In the genomic region with DNA sequence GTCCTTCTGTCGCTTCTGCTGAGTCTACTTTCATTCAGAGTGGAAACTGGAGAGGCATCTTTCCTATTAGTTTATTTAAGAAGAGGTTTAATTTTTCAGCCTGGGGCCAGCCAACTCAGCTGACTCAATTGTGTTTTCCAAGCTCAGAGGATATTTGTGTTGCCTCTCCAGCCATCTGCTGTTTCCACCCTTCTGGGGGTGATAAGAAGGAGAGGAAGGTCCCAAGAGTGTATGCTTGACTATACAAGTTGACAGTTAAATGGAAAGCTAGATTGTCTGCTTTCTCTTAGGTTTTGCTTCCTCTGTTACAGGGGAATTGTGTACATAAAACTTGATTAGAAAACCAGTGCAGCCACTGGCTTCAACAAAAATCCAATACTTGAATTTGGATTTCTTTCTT, we compare ENCODE assay signal across 15 cellular contexts. TPM values are rescaled to one million over a fixed set of nuclear protein-coding genes. Genes with fewer than 3 reads are reported as not detected.
DNase-seq lines count a peak whose midpoint lies in the region; ATAC-seq and TF ChIP-seq lines count a peak whose summit lies in the region.
"Had no signal": no experiment of that assay in that cellular context is flagged by ENCODE, and none has a peak within 500 bp of the region (broad histone marks: within the 10 kb centered on the region; RNA-seq: fewer than 3 reads in every experiment).

No MANE protein-coding gene starts in this region.

- H3K79me1 ChIP-seq in mesenchymal stem cell (replicated peaks; ENCODE audit: low read length, poor library complexity, severe bottlenecking) = peaks cover 27% of the 10 kb centered on the region

- no peak overlapping the region for H4K8ac ChIP-seq in mesenchymal stem cell (ENCODE audit: low read length)

- H2BK5ac ChIP-seq in mesenchymal stem cell (ENCODE audit: low read depth, low read length, poor library complexity, severe bottlenecking) = no peak overlapping the region

- H3K4me2 ChIP-seq in KMS-11 (peak overlapping the region; percentile 55), mesenchymal stem cell (ENCODE audit: low read length, poor library complexity, severe bottlenecking) (no peak overlapping the region)
- H3K4me2 ChIP-seq: smooth muscle cell had no signal

- DNase-seq in CD4-positive, alpha-beta T cell = no peak
- DNase-seq in activated CD8-positive, alpha-beta T cell treated with anti-CD3 and anti-CD28 coated beads for 36 hours = no peak
- DNase-seq in mesenchymal stem cell (no peak), thyroid gland (no peak), NCI-H2081 treated with DMSO at 0.1 percent for 48 hours (lab: John Stamatoyannopoulos, UW) (no peak), Right ventricle myocardium superior (no peak)
- DNase-seq: activated CD4-positive, alpha-beta T cell treated with anti-CD3 and anti-CD28 coated beads, Interleukin-2, amount 50 U/mL, for 1 hour; caudate nucleus; GM23248; mesendoderm; NCI-H1105; Peyer's patch had no signal

- no peak overlapping the region for H4K91ac ChIP-seq in mesenchymal stem cell (ENCODE audit: low read length)

- H3K27me3 Mint-ChIP-seq in CD4-positive, alpha-beta T cell = no peaks in the 10 kb centered on the region
- H3K27me3 Mint-ChIP-seq in activated CD8-positive, alpha-beta T cell treated with anti-CD3 and anti-CD28 coated beads for 36 hours = no peaks in the 10 kb centered on the region

- peaks cover 79% of the 10 kb centered on the region for H3K36me3 Mint-ChIP-seq in CD4-positive, alpha-beta T cell (ENCODE audit: low read depth)
- H3K36me3 Mint-ChIP-seq in activated CD8-positive, alpha-beta T cell treated with anti-CD3 and anti-CD28 coated beads for 36 hours (ENCODE audit: low read depth) = peaks cover 47% of the 10 kb centered on the region

- no peak for TF ChIP-seq POLR2A in thyroid gland (IDR thresholded peaks at IDR 0.05)

- no peaks in the 10 kb centered on the region for H3K27me3 ChIP-seq in CD4-positive, alpha-beta T cell (ENCODE audit: control insufficient read depth, insufficient read depth, low read length)
- H3K27me3 ChIP-seq in KMS-11 (ENCODE audit: insufficient read depth, low read depth) (no peaks in the 10 kb centered on the region), mesenchymal stem cell (ENCODE audit: control insufficient read depth in 1 of 2, insufficient read depth in 1 of 2, low read length in 2 of 2) (no peaks in the 10 kb centered on the region), thyroid gland (no peaks in the 10 kb centered on the region)
- H3K27me3 ChIP-seq: Peyer's patch had no signal

- no peak overlapping the region for H3K23ac ChIP-seq in mesenchymal stem cell (ENCODE audit: low read length in 2 of 2)

- H2BK15ac ChIP-seq in mesenchymal stem cell (ENCODE audit: low read depth, poor library complexity, severe bottlenecking) = no peak overlapping the region

- H3K4me1 Mint-ChIP-seq in CD4-positive, alpha-beta T cell (ENCODE audit: low read depth) = peaks cover 89% of the 10 kb centered on the region
- H3K4me1 Mint-ChIP-seq in activated CD8-positive, alpha-beta T cell treated with anti-CD3 and anti-CD28 coated beads for 36 hours (ENCODE audit: low read depth) = peaks cover 61% of the 10 kb centered on the region

- H3K14ac ChIP-seq in mesenchymal stem cell (ENCODE audit: low read length in 2 of 2) = no peak overlapping the region

- H3K4me3 Mint-ChIP-seq in CD4-positive, alpha-beta T cell = peak overlapping the region; percentile 96
- peak overlapping the region; percentile 29 for H3K4me3 Mint-ChIP-seq in activated CD8-positive, alpha-beta T cell treated with anti-CD3 and anti-CD28 coated beads for 36 hours

- H3K4me3 ChIP-seq in KMS-11 (IDR thresholded peaks at IDR 0.05; ENCODE audit: insufficient read depth, low read depth, low read length) (no peak overlapping the region), mesenchymal stem cell (ENCODE audit: insufficient read depth in 1 of 2, low read depth in 1 of 2, low read length in 2 of 2) (no peak overlapping the region), thyroid gland (replicated peaks in 1 of 3) (no peak overlapping the region)
- H3K4me3 ChIP-seq: Peyer's patch, smooth muscle cell had no signal

- peaks cover 40% of the 10 kb centered on the region for H3K4me1 ChIP-seq in KMS-11 (ENCODE audit: low read depth, poor library complexity, severe bottlenecking)
- peaks cover 12% of the 10 kb centered on the region for H3K4me1 ChIP-seq in mesenchymal stem cell (ENCODE audit: control insufficient read depth, insufficient read depth, low read depth, low read length)
- peaks cover 46 to 47% of the 10 kb centered on the region in 2 donors for H3K4me1 ChIP-seq in thyroid gland

- no peak overlapping the region for H3K27ac ChIP-seq in CD4-positive, alpha-beta T cell (ENCODE audit: low read depth, low read length)
- H3K27ac ChIP-seq in KMS-11 (no peak overlapping the region), mesenchymal stem cell (ENCODE audit: low read length, poor library complexity, severe bottlenecking) (no peak overlapping the region), thyroid gland (no peak overlapping the region)
- H3K27ac ChIP-seq: GM23248 had no signal

- H2AK5ac ChIP-seq in mesenchymal stem cell (ENCODE audit: low read length, severe bottlenecking) = no peak overlapping the region

- 94% methylated on average over 1 of the region's 1 CpG for WGBS in mesenchymal stem cell
- WGBS in thyroid gland, 2 donors = 83 to 84% methylated on average over 1 of the region's 1 CpG

- H3K36me3 ChIP-seq in KMS-11 (ENCODE audit: insufficient read depth) = no peaks in the 10 kb centered on the region; the same call in 1 of the 2 replicates
- H3K36me3 ChIP-seq in mesenchymal stem cell (ENCODE audit: control insufficient read depth in 1 of 2, insufficient read depth in 2 of 2, low read depth in 1 of 2, low read length in 2 of 2) = peaks cover 6 to 32% of the 10 kb centered on the region in 2 experiments
- H3K36me3 ChIP-seq in thyroid gland = peaks cover 8 to 15% of the 10 kb centered on the region in 2 donors

- intact Hi-C loops in CD4-positive, alpha-beta T cell (cut with DNase I, micrococcal nuclease) = loop anchor here in 1 of 2 experiments (2.0 to 5.0 kb wide), 3 partner anchors 146 to 579 kb away; partner anchors contain the start of genes CSNK2A1 and SNPH
- intact Hi-C loops in activated CD8-positive, alpha-beta T cell treated with anti-CD3 and anti-CD28 coated beads for 36 hours (cut with micrococcal nuclease) = no loop called here
- intact Hi-C loops in thyroid gland (cut with DNase I) = loop anchor here (10.0 kb wide), 1 partner anchor 343 kb away; the partner anchor contains the start of gene NSFL1C
- intact Hi-C loops in Right ventricle myocardium superior (cut with DNase I) = no loop called here

- no peak overlapping the region for H3K18ac ChIP-seq in mesenchymal stem cell (ENCODE audit: low read depth in 1 of 2, low read length in 2 of 2)

- no peak overlapping the region for H3K4ac ChIP-seq in mesenchymal stem cell (ENCODE audit: low read depth in 1 of 2, low read length in 2 of 2)

- CTCF ChIA-PET in CD4-positive, alpha-beta T cell (lab: Charles Lee) = interaction anchor here (1.2 kb wide), 1 partner anchor 13 kb away, joined by 3 read pairs; no protein-coding TSS in a partner anchor
- CTCF ChIA-PET in activated CD8-positive, alpha-beta T cell treated with anti-CD3 and anti-CD28 coated beads for 36 hours (lab: Charles Lee) = interaction anchor here (4.1 kb wide), 1 partner anchor 13 kb away, joined by 22 read pairs; no protein-coding TSS in a partner anchor

- no peak overlapping the region for H2BK120ac ChIP-seq in mesenchymal stem cell (ENCODE audit: low read depth, low read length)

- POLR2A ChIA-PET in CD4-positive, alpha-beta T cell (lab: Charles Lee) = no interaction called here
- POLR2A ChIA-PET in activated CD8-positive, alpha-beta T cell treated with anti-CD3 and anti-CD28 coated beads for 36 hours (lab: Charles Lee) = interaction anchor here (1.3 kb wide), 1 partner anchor 30 kb away, joined by 3 read pairs; no protein-coding TSS in a partner anchor

- no peaks in the 10 kb centered on the region for H3K9me3 ChIP-seq in CD4-positive, alpha-beta T cell (ENCODE audit: control insufficient read depth, low read length)
- H3K9me3 ChIP-seq in mesenchymal stem cell (ENCODE audit: control insufficient read depth, low read length) = no peaks in the 10 kb centered on the region
- no peaks in the 10 kb centered on the region for H3K9me3 ChIP-seq in thyroid gland
- H3K9me3 ChIP-seq: Peyer's patch had no signal

- H3K9ac ChIP-seq in KMS-11 (no peak overlapping the region), mesenchymal stem cell (ENCODE audit: low read length) (peak overlapping the region; percentile 63)
- H3K9ac ChIP-seq: GM23248 had no signal

- TF ChIP-seq CTCF in CD4-positive, alpha-beta T cell (IDR thresholded peaks at IDR 0.05) = no peak
- TF ChIP-seq CTCF in KMS-11 (conservative IDR thresholded peaks at IDR 0.05; ENCODE audit: low read depth, low read length) (no peak), thyroid gland (IDR thresholded peaks at IDR 0.05) (no peak)
- TF ChIP-seq CTCF in activated CD8-positive, alpha-beta T cell treated with anti-CD3 and anti-CD28 coated beads for 36 hours (IDR thresholded peaks at IDR 0.05) = no peak

- H4K20me1 ChIP-seq in KMS-11 (ENCODE audit: insufficient read depth) = 0 out of 2 replicates have a peak, but pooled peaks cover 7% of the 10 kb centered on the region

- peaks cover 64% of the 10 kb centered on the region for H3K79me2 ChIP-seq in KMS-11 (ENCODE audit: insufficient read depth, low read depth)

- peak overlapping the region; percentile 19 for H3K27ac Mint-ChIP-seq in CD4-positive, alpha-beta T cell
- peak overlapping the region; percentile 27 for H3K27ac Mint-ChIP-seq in activated CD8-positive, alpha-beta T cell treated with anti-CD3 and anti-CD28 coated beads for 36 hours

- ATAC-seq in CD4-positive, alpha-beta T cell (ENCODE audit: poor library complexity) = no peak
- no peak for ATAC-seq in activated CD8-positive, alpha-beta T cell treated with anti-CD3 and anti-CD28 coated beads for 36 hours
- no peak for ATAC-seq in GM18498 (IDR thresholded peaks at IDR 0.05; ENCODE audit: unreplicated experiment)
- ATAC-seq in Right ventricle myocardium superior (ENCODE audit: poor library complexity) = no peak

- H2AFZ ChIP-seq in KMS-11 (ENCODE audit: low read depth) = no peak overlapping the region
- no peak overlapping the region for H2AFZ ChIP-seq in mesenchymal stem cell (ENCODE audit: low read depth, low read length)
- H2AFZ ChIP-seq: GM23248 had no signal

- no peaks in the 10 kb centered on the region for H3K9me3 Mint-ChIP-seq in CD4-positive, alpha-beta T cell
- H3K9me3 Mint-ChIP-seq in activated CD8-positive, alpha-beta T cell treated with anti-CD3 and anti-CD28 coated beads for 36 hours = no peaks in the 10 kb centered on the region

- no peak overlapping the region for H2BK12ac ChIP-seq in mesenchymal stem cell (ENCODE audit: low read length in 2 of 2)

RNA-seq across cellular contexts. Expression of gene PSMF1, which starts 3.0 kb away (rescaled TPM):
- total RNA-seq in CD4-positive, alpha-beta T cell = 10 to 100 TPM; 79.9 to 84.2 TPM
- total RNA-seq in activated CD8-positive, alpha-beta T cell treated with anti-CD3 and anti-CD28 coated beads for 36 hours = 100 to 1,000 TPM; 150 to 154 TPM
- 105 TPM for polyA plus RNA-seq in mesenchymal stem cell (2013, experiment 1 of 2)
- 107 TPM for polyA plus RNA-seq in mesenchymal stem cell (2013, experiment 2 of 2)
- 100 to 1,000 TPM in 2 of 4 donors, 10 to 100 TPM in 2; 74.8 to 189 (median 105) TPM for total RNA-seq in thyroid gland
- 121 TPM for total RNA-seq in Right ventricle myocardium superior
